In genomic region chr17:7988750-7989178, GRCh38 we compare ENCODE assay signal across 8 cellular contexts. TPM values are rescaled to one million over a fixed set of nuclear protein-coding genes. Genes with fewer than 3 reads are reported as not detected.
DNase-seq lines count a peak whose midpoint lies in the region; ATAC-seq and TF ChIP-seq lines count a peak whose summit lies in the region.

No MANE protein-coding gene starts in this region.

- H3K27ac ChIP-seq in 22Rv1 (peak overlapping the region; percentile 64), liver (ENCODE audit: low read depth in 1 of 2, low read length in 2 of 2) (no peak overlapping the region)

- WGBS in liver, result 18% methylated on average over 5 of the region's 5 CpGs

- TF ChIP-seq CTCF in 22Rv1 (IDR thresholded peaks at IDR 0.05) (peak; percentile 85), choroid plexus epithelial cell (conservative IDR thresholded peaks at IDR 0.05; ENCODE audit: low read depth, low read length) (peak; percentile 56), liver (IDR thresholded peaks at IDR 0.05; ENCODE audit: low read depth, low read length, missing input control) (peak; percentile 64)

- no peaks in the 10 kb centered on the region for H3K36me3 ChIP-seq in liver (ENCODE audit: control insufficient read depth in 4 of 4, insufficient read depth in 3 of 4, low read depth in 1 of 4, low read length in 3 of 4)

- peak; percentile 80 to 85 for TF ChIP-seq RAD21 in liver (IDR thresholded peaks at IDR 0.05)

- peaks cover 20% of the 10 kb centered on the region for H3K4me1 Mint-ChIP-seq in T-helper 17 cell
- H3K4me1 Mint-ChIP-seq in stimulated activated naive CD8-positive, alpha-beta T cell treated with anti-CD3 and anti-CD28 coated beads, Interleukin-15, Interleukin-2, amounts not matched to agents 100 ng/mL and 50 ng/mL, for 24 hours (ENCODE audit: low read depth), result peaks cover 20% of the 10 kb centered on the region

- H3K36me3 Mint-ChIP-seq in T-helper 17 cell (ENCODE audit: low read depth), result no peaks in the 10 kb centered on the region
- H3K36me3 Mint-ChIP-seq in stimulated activated naive CD8-positive, alpha-beta T cell treated with anti-CD3 and anti-CD28 coated beads, Interleukin-15, Interleukin-2, amounts not matched to agents 100 ng/mL and 50 ng/mL, for 24 hours (ENCODE audit: low read depth), result no peaks in the 10 kb centered on the region

- peaks cover 0 to 4% (median 1%) of the 10 kb centered on the region in 4 donors for H3K27me3 ChIP-seq in liver (ENCODE audit: control insufficient read depth in 4 of 4, insufficient read depth in 4 of 4, low read length in 3 of 4)

- H3K4me3 ChIP-seq in choroid plexus epithelial cell (ENCODE audit: low read depth, low read length) (no peak overlapping the region), liver (ENCODE audit: low read depth in 1 of 3, low read length in 3 of 3) (no peak overlapping the region)

- H3K27me3 Mint-ChIP-seq in T-helper 17 cell, result peaks cover 17% of the 10 kb centered on the region
- H3K27me3 Mint-ChIP-seq in stimulated activated naive CD8-positive, alpha-beta T cell treated with anti-CD3 and anti-CD28 coated beads, Interleukin-15, Interleukin-2, amounts not matched to agents 100 ng/mL and 50 ng/mL, for 24 hours, result no peaks in the 10 kb centered on the region

- peak overlapping the region; percentile 86 for H3K4me3 Mint-ChIP-seq in T-helper 17 cell
- peak overlapping the region; percentile 73 for H3K4me3 Mint-ChIP-seq in stimulated activated naive CD8-positive, alpha-beta T cell treated with anti-CD3 and anti-CD28 coated beads, Interleukin-15, Interleukin-2, amounts not matched to agents 100 ng/mL and 50 ng/mL, for 24 hours

- H3K4me1 ChIP-seq in liver (ENCODE audit: control insufficient read depth in 4 of 4, insufficient read depth in 4 of 4, low read length in 3 of 4), result peaks cover 0 to 11% (median 5%) of the 10 kb centered on the region in 4 donors

- peak; percentile 52 for ATAC-seq in T-helper 17 cell

- H3K9me3 Mint-ChIP-seq in stimulated activated naive CD8-positive, alpha-beta T cell treated with anti-CD3 and anti-CD28 coated beads, Interleukin-15, Interleukin-2, amounts not matched to agents 100 ng/mL and 50 ng/mL, for 24 hours, result no peaks in the 10 kb centered on the region

- peak; percentile 34 for DNase-seq in GM04503 (ENCODE audit: low read depth)
- peak; percentile 96 for DNase-seq in NCI-H1694 (lab: John Stamatoyannopoulos, UW)
- DNase-seq in T-helper 17 cell, result peak in 1 of 3 donors; percentile 44
- DNase-seq in choroid plexus epithelial cell (ENCODE audit: low read depth), result peak; percentile 91
- no peak for DNase-seq in cortex of kidney (lab: John Stamatoyannopoulos, UW)

- H3K9ac ChIP-seq in liver (ENCODE audit: low read depth in 1 of 2, low read length in 2 of 2), result no peak overlapping the region

- H3K9me3 ChIP-seq in T-helper 17 cell (ENCODE audit: control insufficient read depth, low read length, poor library complexity, severe bottlenecking), result no peaks in the 10 kb centered on the region
- no peaks in the 10 kb centered on the region for H3K9me3 ChIP-seq in liver (ENCODE audit: control insufficient read depth in 4 of 4, low read length in 3 of 4)

- peak overlapping the region; percentile 93 for H3K27ac Mint-ChIP-seq in T-helper 17 cell
- peak overlapping the region; percentile 85 for H3K27ac Mint-ChIP-seq in stimulated activated naive CD8-positive, alpha-beta T cell treated with anti-CD3 and anti-CD28 coated beads, Interleukin-15, Interleukin-2, amounts not matched to agents 100 ng/mL and 50 ng/mL, for 24 hours

TF ChIP-seq in liver, 16 proteins besides CTCF, POLR2A, EP300 and RAD21:
- no peak for TF ChIP-seq TAF1 (conservative IDR thresholded peaks at IDR 0.05)
- TF ChIP-seq YY1 (IDR thresholded peaks at IDR 0.05), result no peak

RNA-seq across cellular contexts. Expression of gene GUCY2D, which starts 13.7 kb away (rescaled TPM):
- total RNA-seq in T-helper 17 cell (under 1 TPM in 1 of 2 donors, not detected in 1; 0.08 TPM), liver (under 1 TPM in 1 of 2 donors, not detected in 1; 0.09 TPM)
- polyA plus RNA-seq in liver, result under 1 TPM in 1 of 2 donors, not detected in 1; 0.14 TPM

RNA-seq across cellular contexts. Expression of gene ALOX15B, which starts 50.1 kb away (rescaled TPM):
- total RNA-seq in T-helper 17 cell, result not detected
- 1 to 10 TPM in 1 of 2 donors, under 1 TPM in 1; 0.92 to 1.0 TPM for total RNA-seq in liver
- polyA plus RNA-seq in liver, result under 1 TPM; 0.16 to 0.19 TPM

RNA-seq across cellular contexts. Expression of gene CNTROB, which starts 56.8 kb away (rescaled TPM):
- total RNA-seq in T-helper 17 cell (10 to 100 TPM; 24.3 to 27.9 TPM), liver (10 to 100 TPM; 10.5 to 12.0 TPM)
- polyA plus RNA-seq in liver, result 1 to 10 TPM; 2.2 to 6.7 TPM

RNA-seq across cellular contexts. Expression of gene TRAPPC1, which starts 57.0 kb away (rescaled TPM):
- 100 to 1,000 TPM; 102 to 118 TPM for total RNA-seq in T-helper 17 cell
- 10 to 100 TPM; 15.9 to 18.4 TPM for total RNA-seq in liver
- 10 to 100 TPM; 95.9 to 96.9 TPM for polyA plus RNA-seq in liver

RNA-seq across cellular contexts. Expression of gene KCNAB3, which starts 59.1 kb away (rescaled TPM):
- total RNA-seq in T-helper 17 cell, result 1 to 10 TPM; 5.9 to 8.4 TPM
- total RNA-seq in liver, result under 1 TPM; 0.23 to 0.67 TPM
- polyA plus RNA-seq in liver, result under 1 TPM; 0.42 to 0.43 TPM
